Comparison of ENCODE assay signal across 15 cellular contexts in the genomic region with DNA sequence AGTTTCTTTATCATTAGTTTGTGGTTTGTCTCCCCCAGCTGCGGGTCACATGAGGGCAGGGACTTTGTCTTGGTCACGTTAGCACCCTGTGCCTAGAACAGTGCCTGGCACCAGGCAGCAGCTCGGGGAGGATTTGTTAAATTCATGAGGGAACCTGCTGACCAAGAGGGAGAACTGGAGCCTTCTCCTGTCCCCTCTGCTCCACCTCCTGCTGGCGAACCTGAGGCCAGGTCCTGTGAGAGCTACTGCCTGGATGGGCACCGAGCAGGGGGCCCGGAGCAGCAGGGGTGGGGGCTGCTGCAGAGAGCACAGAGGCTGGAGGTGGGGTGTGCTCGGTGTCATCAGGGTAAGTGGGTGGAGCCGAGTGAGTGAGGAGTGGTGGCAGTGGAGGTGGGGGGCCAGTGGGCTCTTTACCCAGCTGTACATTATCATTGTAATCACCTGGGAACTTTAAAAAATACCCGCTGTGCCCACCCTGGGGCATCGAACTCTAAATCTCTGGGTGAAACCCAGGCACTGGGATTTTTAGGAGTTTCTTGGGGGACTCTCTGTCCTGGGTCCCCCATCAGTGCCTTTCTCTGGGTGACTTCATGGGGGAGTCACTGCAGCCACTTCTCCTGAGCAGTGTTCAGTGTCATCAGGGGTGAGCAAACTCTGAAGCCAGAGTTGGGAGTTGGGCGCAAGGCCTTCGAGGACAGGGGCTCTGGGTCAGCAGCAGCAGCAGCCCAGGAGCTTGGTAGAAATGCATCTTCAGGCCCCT. TPM values are rescaled to one million over a fixed set of nuclear protein-coding genes. Genes with fewer than 3 reads are reported as not detected.
"Had no signal": no experiment of that assay in that cellular context is flagged by ENCODE, and none has a peak within 500 bp of the region (broad histone marks: within the 10 kb centered on the region; RNA-seq: fewer than 3 reads in every experiment).

No MANE protein-coding gene starts in this region.

- H3K27ac ChIP-seq: brain microvascular endothelial cell, epithelial cell of prostate, lower lobe of right lung, neural progenitor cell, parathyroid adenoma, SK-N-MC had no signal

- H3K36me3 ChIP-seq: brain microvascular endothelial cell, lower lobe of right lung, neural progenitor cell had no signal

- H3K4me3 Mint-ChIP-seq: mesothelial cell of epicardium; neural progenitor cell; stimulated activated memory B cell treated with anti-CD40 and anti-IgM and Interleukin-4, amounts not matched to agents 10 μg/mL and 1 μg/mL and 100 μg/mL, for 72 hours; T-cell had no signal

- H3K27ac Mint-ChIP-seq: mesothelial cell of epicardium; neural progenitor cell; stimulated activated memory B cell treated with anti-CD40 and anti-IgM and Interleukin-4, amounts not matched to agents 10 μg/mL and 1 μg/mL and 100 μg/mL, for 72 hours; T-cell had no signal

- H3K9ac ChIP-seq: neural progenitor cell, parathyroid adenoma had no signal

- H3K4me1 ChIP-seq: neural progenitor cell had no signal

- H3K36me3 Mint-ChIP-seq: mesothelial cell of epicardium; neural progenitor cell; stimulated activated memory B cell treated with anti-CD40 and anti-IgM and Interleukin-4, amounts not matched to agents 10 μg/mL and 1 μg/mL and 100 μg/mL, for 72 hours; T-cell had no signal

- H3K9me3 ChIP-seq: lower lobe of right lung had no signal

- H3K4me2 ChIP-seq: neural progenitor cell had no signal

- H3K4me3 ChIP-seq: lower lobe of right lung, neural progenitor cell, SK-N-MC had no signal

- H2AFZ ChIP-seq: neural progenitor cell, parathyroid adenoma had no signal

- ATAC-seq: lower lobe of right lung; stimulated activated memory B cell treated with anti-CD40 and anti-IgM and Interleukin-4, amounts not matched to agents 10 μg/mL and 1 μg/mL and 100 μg/mL, for 72 hours; T-cell had no signal

- H3K9me3 Mint-ChIP-seq: mesothelial cell of epicardium; neural progenitor cell; stimulated activated memory B cell treated with anti-CD40 and anti-IgM and Interleukin-4, amounts not matched to agents 10 μg/mL and 1 μg/mL and 100 μg/mL, for 72 hours; T-cell had no signal

- DNase-seq: activated CD4-positive, alpha-beta T cell treated with anti-CD3 and anti-CD28 coated beads, Interleukin-2, amount 50 U/mL, for 4 hours; activated CD4-positive, CD25-positive, alpha-beta regulatory T cell treated with anti-CD3 and anti-CD28 coated beads, Interleukin-2, amount 50 U/mL, for 72 hours; anterior cingulate cortex; brain microvascular endothelial cell; dermis blood vessel endothelial cell; foreskin melanocyte; lower lobe of right lung; T-cell; T-helper 9 cell had no signal

- H3K4me1 Mint-ChIP-seq: mesothelial cell of epicardium, neural progenitor cell had no signal

RNA-seq across cellular contexts. Expression of gene KCNIP3, which starts 53.4 kb away (rescaled TPM):
- total RNA-seq: T-cell had no signal
